Comparison of ENCODE assay signal across 12 cellular contexts in the genomic region with DNA sequence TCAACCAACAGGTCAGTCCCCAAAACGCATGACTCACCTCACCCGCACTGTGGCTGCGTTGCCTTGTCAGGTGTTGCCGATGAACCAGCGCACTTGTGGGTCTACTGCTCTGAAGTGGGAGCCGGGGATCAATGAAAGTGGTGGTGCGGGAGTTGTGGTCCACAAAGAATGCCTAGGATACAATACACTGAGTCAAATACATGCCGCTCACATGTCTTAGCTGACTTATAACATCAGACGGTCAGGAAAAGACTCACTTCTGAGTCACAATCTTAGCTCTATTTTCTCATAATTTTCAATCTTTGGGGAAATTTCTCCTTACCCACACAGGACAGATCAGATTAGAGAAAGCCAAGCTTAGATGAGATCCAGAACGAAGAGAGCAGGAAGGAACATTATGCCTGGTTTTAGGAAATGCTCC.
A peak's percentile ranks its signal among the peaks of the same experiment; 100 is the strongest.
DNase-seq lines count a peak whose midpoint lies in the region; ATAC-seq and TF ChIP-seq lines count a peak whose summit lies in the region.
"Had no signal": no experiment of that assay in that cellular context is flagged by ENCODE, and none has a peak within 500 bp of the region (broad histone marks: within the 10 kb centered on the region; RNA-seq: fewer than 3 reads in every experiment).

No MANE protein-coding gene starts in this region.

- H3K9ac ChIP-seq in trophoblast cell (ENCODE audit: low read length): no peak overlapping the region

- ATAC-seq in GM21717 (IDR thresholded peaks at IDR 0.05; ENCODE audit: unreplicated experiment) (no peak), GM18873 (IDR thresholded peaks at IDR 0.05; ENCODE audit: low FRiP score, unreplicated experiment) (no peak)

- no peaks in the 10 kb centered on the region for H3K79me2 ChIP-seq in trophoblast cell (ENCODE audit: control insufficient read depth, insufficient read depth, low read length, poor library complexity)

- no peak overlapping the region for H4K91ac ChIP-seq in trophoblast cell (ENCODE audit: low read depth, low read length)

- no peak overlapping the region for H4K12ac ChIP-seq in trophoblast cell (ENCODE audit: low read depth, low read length)

- no peak overlapping the region for H2BK12ac ChIP-seq in trophoblast cell (ENCODE audit: low read length)

- no peak overlapping the region for H2AK5ac ChIP-seq in trophoblast cell (ENCODE audit: low read length)

- H3K23ac ChIP-seq in trophoblast cell (ENCODE audit: low read length): no peak overlapping the region

- no peak overlapping the region for H2BK120ac ChIP-seq in trophoblast cell (ENCODE audit: insufficient read depth, low read length, poor library complexity)

- no CpG with 5 or more reads among the region's 10 CpGs for WGBS in trophoblast cell (ENCODE audit: extremely low coverage, insufficient coverage, insufficient read length)

- DNase-seq in AG09309 (ENCODE audit: low read depth): no peak
- DNase-seq in SJSA1 (ENCODE audit: low read depth in 1 of 2, low spot score in 2 of 2): peak in 1 of 2 experiments; percentile 44
- DNase-seq in amniotic epithelial cell (ENCODE audit: low read depth): peak; percentile 82
- DNase-seq in trophoblast cell: peak; percentile 73 to 79
- DNase-seq in NAMALWA (ENCODE audit: low spot score): no peak
- no peak for DNase-seq in NOMO-1 treated with dmso at 0.1 percent for 144 hours (lab: John Stamatoyannopoulos, UW; ENCODE audit: unreplicated experiment)
- DNase-seq: CD4-positive, CD25-positive, alpha-beta regulatory T cell; glutamatergic neuron; NCI-H2029 treated with DMSO at 0.1 percent for 48 hours had no signal

- H3K36me3 ChIP-seq in SJSA1: no peaks in the 10 kb centered on the region
- no peaks in the 10 kb centered on the region for H3K36me3 ChIP-seq in trophoblast cell (ENCODE audit: control insufficient read depth in 1 of 2, insufficient read depth in 2 of 2, low read length in 2 of 2)

- H2BK5ac ChIP-seq in trophoblast cell (ENCODE audit: low read depth, low read length, poor library complexity): no peak overlapping the region

- H3K4me1 ChIP-seq in SJSA1 (replicated peaks): peaks cover 42% of the 10 kb centered on the region
- H3K4me1 ChIP-seq in trophoblast cell (ENCODE audit: control insufficient read depth in 1 of 2, insufficient read depth in 2 of 2, low read length in 2 of 2): peaks cover 0 to 3% of the 10 kb centered on the region in 2 experiments

- H2AFZ ChIP-seq in trophoblast cell (ENCODE audit: insufficient read depth, low read length, poor library complexity): no peak overlapping the region

- H3K27ac ChIP-seq in SJSA1: peak overlapping the region; percentile 11
- H3K27ac ChIP-seq in trophoblast cell (ENCODE audit: low read depth, low read length): no peak overlapping the region
- H3K27ac ChIP-seq: HL-60 had no signal

- H3K27me3 ChIP-seq in SJSA1 (replicated peaks) (no peaks in the 10 kb centered on the region), trophoblast cell (ENCODE audit: insufficient read depth, low read length) (no peaks in the 10 kb centered on the region)

- no peak overlapping the region for H4K8ac ChIP-seq in trophoblast cell (ENCODE audit: low read depth, low read length)

- no peak overlapping the region for H3K4me2 ChIP-seq in trophoblast cell (ENCODE audit: low read length)

- H3K18ac ChIP-seq in trophoblast cell (ENCODE audit: low read length): no peak overlapping the region

- TF ChIP-seq CTCF in AG09309 (IDR thresholded peaks at IDR 0.05; ENCODE audit: control insufficient read depth, insufficient read depth, low read depth, low read length, missing control alignments): no peak

- no peaks in the 10 kb centered on the region for H3K79me1 ChIP-seq in trophoblast cell (ENCODE audit: low read length)

- no peak overlapping the region for H3K14ac ChIP-seq in trophoblast cell (ENCODE audit: low read length)

- H3K4me3 ChIP-seq in AG09309 (ENCODE audit: control insufficient read depth, low read depth, low read length) (peak overlapping the region; percentile 41), SJSA1 (no peak overlapping the region), trophoblast cell (ENCODE audit: low read depth, low read length) (no peak overlapping the region)

- H3K4ac ChIP-seq in trophoblast cell (ENCODE audit: low read depth, low read length): no peak overlapping the region

- no peaks in the 10 kb centered on the region for H3K9me3 ChIP-seq in SJSA1 (replicated peaks)
- H3K9me3 ChIP-seq in trophoblast cell (ENCODE audit: insufficient read depth, low read depth, low read length): no peaks in the 10 kb centered on the region

Comparison
In these comparisons a context has a peak if more than half of its experiments do, and no peak if none do; other contexts are left out.
1. DNase-seq: peak in amniotic epithelial cell (single experiment) and trophoblast cell (2 of 2); none in AG09309 (single experiment), NAMALWA (single experiment) and NOMO-1 treated with dmso at 0.1 percent for 144 hours (single experiment).